Comparison of ENCODE assay signal across 1 cellular context in the genomic region with DNA sequence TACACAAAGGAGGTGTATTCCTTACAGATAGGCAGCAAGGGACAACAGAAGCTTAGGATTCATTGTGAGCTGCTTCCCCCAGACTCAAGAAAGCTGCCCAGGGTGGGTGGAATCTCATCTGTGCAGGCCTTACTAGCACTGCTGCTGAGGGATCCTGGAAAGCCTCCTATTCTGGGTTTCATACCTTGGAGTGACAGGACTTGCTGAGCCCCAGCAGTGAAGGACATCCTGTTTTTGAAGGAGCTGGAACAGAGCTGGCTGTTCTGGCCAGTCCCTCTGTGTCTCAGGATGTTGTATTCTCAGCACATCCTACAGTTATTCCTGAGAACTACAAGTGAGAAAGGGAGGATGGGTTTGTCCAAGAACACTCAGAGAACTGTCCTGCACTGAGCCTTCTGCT.
TF ChIP-seq lines count a peak whose summit lies in the region.

No MANE protein-coding gene starts in this region.

TF ChIP-seq in HCT116, 20 proteins besides CTCF, POLR2A, EP300 and RAD21:
- TF ChIP-seq EGR1 (IDR thresholded peaks at IDR 0.05; ENCODE audit: low read depth) (no peak), SP1 (IDR thresholded peaks at IDR 0.05; ENCODE audit: low read depth) (no peak), CBX3 (IDR thresholded peaks at IDR 0.05; ENCODE audit: low read depth) (0 out of 2 replicates have a peak, but pooled peaks have one; percentile 28)
- TF ChIP-seq, protein P1, sequence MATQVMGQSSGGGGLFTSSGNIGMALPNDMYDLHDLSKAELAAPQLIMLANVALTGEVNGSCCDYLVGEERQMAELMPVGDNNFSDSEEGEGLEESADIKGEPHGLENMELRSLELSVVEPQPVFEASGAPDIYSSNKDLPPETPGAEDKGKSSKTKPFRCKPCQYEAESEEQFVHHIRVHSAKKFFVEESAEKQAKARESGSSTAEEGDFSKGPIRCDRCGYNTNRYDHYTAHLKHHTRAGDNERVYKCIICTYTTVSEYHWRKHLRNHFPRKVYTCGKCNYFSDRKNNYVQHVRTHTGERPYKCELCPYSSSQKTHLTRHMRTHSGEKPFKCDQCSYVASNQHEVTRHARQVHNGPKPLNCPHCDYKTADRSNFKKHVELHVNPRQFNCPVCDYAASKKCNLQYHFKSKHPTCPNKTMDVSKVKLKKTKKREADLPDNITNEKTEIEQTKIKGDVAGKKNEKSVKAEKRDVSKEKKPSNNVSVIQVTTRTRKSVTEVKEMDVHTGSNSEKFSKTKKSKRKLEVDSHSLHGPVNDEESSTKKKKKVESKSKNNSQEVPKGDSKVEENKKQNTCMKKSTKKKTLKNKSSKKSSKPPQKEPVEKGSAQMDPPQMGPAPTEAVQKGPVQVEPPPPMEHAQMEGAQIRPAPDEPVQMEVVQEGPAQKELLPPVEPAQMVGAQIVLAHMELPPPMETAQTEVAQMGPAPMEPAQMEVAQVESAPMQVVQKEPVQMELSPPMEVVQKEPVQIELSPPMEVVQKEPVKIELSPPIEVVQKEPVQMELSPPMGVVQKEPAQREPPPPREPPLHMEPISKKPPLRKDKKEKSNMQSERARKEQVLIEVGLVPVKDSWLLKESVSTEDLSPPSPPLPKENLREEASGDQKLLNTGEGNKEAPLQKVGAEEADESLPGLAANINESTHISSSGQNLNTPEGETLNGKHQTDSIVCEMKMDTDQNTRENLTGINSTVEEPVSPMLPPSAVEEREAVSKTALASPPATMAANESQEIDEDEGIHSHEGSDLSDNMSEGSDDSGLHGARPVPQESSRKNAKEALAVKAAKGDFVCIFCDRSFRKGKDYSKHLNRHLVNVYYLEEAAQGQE (IDR thresholded peaks at IDR 0.05; ENCODE audit: low read depth), result no peak
